8 cellular contexts compared by ENCODE assay signal in the genomic region with DNA sequence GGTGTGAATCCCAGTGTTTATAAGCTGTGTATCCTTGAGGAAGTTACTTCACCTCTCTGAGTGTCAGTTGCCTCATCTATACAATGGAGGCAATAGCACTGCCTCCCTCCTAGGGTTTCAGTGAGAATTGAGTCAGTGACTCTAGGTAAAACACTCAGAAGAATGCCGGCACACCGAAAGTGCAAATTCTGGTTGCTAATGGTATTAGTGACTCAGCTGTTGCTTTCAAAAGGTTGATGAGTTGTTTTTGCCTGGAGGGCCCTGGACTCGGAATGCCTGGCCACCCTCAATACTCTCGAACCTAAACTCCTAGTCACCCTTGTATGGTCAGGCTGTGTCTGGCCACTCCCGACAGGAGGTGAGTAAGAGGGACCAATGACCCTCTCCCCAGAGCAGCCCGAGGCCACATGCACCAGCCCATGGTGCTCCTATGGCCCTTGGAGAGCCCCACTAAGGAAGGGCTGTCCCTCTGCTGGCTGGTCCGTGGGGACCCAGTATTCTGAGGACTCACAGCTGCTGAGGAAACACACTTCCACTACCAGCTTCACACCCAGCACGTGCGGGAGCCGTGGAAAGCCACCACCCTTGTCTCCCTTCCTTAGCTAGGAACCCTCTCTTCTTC.
DNase-seq lines count a peak whose midpoint lies in the region; ATAC-seq and TF ChIP-seq lines count a peak whose summit lies in the region.
"Had no signal": no experiment of that assay in that cellular context is flagged by ENCODE, and none has a peak within 500 bp of the region (broad histone marks: within the 10 kb centered on the region; RNA-seq: fewer than 3 reads in every experiment).

No MANE protein-coding gene starts in this region.

- 0 out of 2 replicates have a peak, but pooled peaks cover 4% of the 10 kb centered on the region for H3K27me3 Mint-ChIP-seq in WTC11 (ENCODE audit: low read depth)

- TF ChIP-seq CTCF in astrocyte of the cerebellum (IDR thresholded peaks at IDR 0.05; ENCODE audit: low read depth, low read length, missing control alignments) (no peak), osteoblast (IDR thresholded peaks at IDR 0.05; ENCODE audit: extremely low read depth, low read depth, low read length) (no peak), WTC11 (IDR thresholded peaks at IDR 0.05) (no peak)

- H3K4me1 ChIP-seq in osteoblast (ENCODE audit: insufficient read depth, low read length), result peaks cover 22% of the 10 kb centered on the region

- H3K4me2 ChIP-seq in osteoblast (ENCODE audit: insufficient read depth, low read length), result no peak overlapping the region

- no peak overlapping the region for H3K4me3 ChIP-seq in astrocyte of the cerebellum (ENCODE audit: low read depth, low read length)
- H3K4me3 ChIP-seq in osteoblast (ENCODE audit: insufficient read depth, low read length), result no peak overlapping the region

- H4K20me1 ChIP-seq in osteoblast (ENCODE audit: insufficient read depth, low read length), result no peaks in the 10 kb centered on the region

- CTCF ChIA-PET in WTC11 (lab: Charles Lee), result interaction anchor here (0.7 to 1.9 kb wide), 2 partner anchors 38 to 45 kb away, joined by 3 to 15 read pairs; no protein-coding TSS in a partner anchor

- H3K79me2 ChIP-seq in osteoblast (ENCODE audit: insufficient read depth, low read length), result no peaks in the 10 kb centered on the region

- H3K9me3 Mint-ChIP-seq in WTC11, result no peaks in the 10 kb centered on the region
- H3K9me3 Mint-ChIP-seq: central memory CD8-positive, alpha-beta T cell had no signal

- H3K36me3 Mint-ChIP-seq in WTC11, result no peaks in the 10 kb centered on the region

- DNase-seq in astrocyte of the cerebellum (ENCODE audit: low read depth) (peak; percentile 70), osteoblast (ENCODE audit: insufficient read length, low spot score, missing footprints) (no peak), KG1 (lab: John Stamatoyannopoulos, UW) (no peak), WTC11 (ENCODE audit: low spot score) (no peak)

- peak overlapping the region; percentile 61 for H3K27ac ChIP-seq in osteoblast (ENCODE audit: low read depth, low read length)

- H2AFZ ChIP-seq in osteoblast (ENCODE audit: low read length), result peak overlapping the region; percentile 63

- H3K27ac Mint-ChIP-seq in WTC11, result no peak overlapping the region

- POLR2A ChIA-PET in WTC11 (lab: Charles Lee), result no interaction called here

- ATAC-seq in GM18868 (IDR thresholded peaks at IDR 0.05; ENCODE audit: unreplicated experiment) (peak; percentile 47), HG02884 (IDR thresholded peaks at IDR 0.05; ENCODE audit: unreplicated experiment) (peak; percentile 61), WTC11 (no peak), GM18505 (IDR thresholded peaks at IDR 0.05; ENCODE audit: unreplicated experiment) (no peak)

- no peaks in the 10 kb centered on the region for H3K27me3 ChIP-seq in osteoblast (ENCODE audit: insufficient read depth, low read length)

- H3K4me1 Mint-ChIP-seq in WTC11, result peaks cover 50% of the 10 kb centered on the region
- H3K4me1 Mint-ChIP-seq: central memory CD8-positive, alpha-beta T cell had no signal

- no peak for TF ChIP-seq POLR2A in GM18505 (IDR thresholded peaks at IDR 0.05; ENCODE audit: borderline replicate concordance, extremely low read depth, insufficient read depth, insufficient read length)

- H3K9me3 ChIP-seq in osteoblast (ENCODE audit: low read depth, low read length), result no peaks in the 10 kb centered on the region

- H3K4me3 Mint-ChIP-seq in WTC11, result no peak overlapping the region
- H3K4me3 Mint-ChIP-seq: central memory CD8-positive, alpha-beta T cell had no signal

- in situ Hi-C loops in astrocyte of the cerebellum (cut with HindIII; ENCODE audit: low sequenced_read_pairs), result no loop called here

- no peaks in the 10 kb centered on the region for H3K36me3 ChIP-seq in osteoblast (ENCODE audit: insufficient read depth, low read length)

TF ChIP-seq in WTC11, 78 proteins besides CTCF, POLR2A, EP300 and RAD21:
- TF ChIP-seq, protein P1, sequence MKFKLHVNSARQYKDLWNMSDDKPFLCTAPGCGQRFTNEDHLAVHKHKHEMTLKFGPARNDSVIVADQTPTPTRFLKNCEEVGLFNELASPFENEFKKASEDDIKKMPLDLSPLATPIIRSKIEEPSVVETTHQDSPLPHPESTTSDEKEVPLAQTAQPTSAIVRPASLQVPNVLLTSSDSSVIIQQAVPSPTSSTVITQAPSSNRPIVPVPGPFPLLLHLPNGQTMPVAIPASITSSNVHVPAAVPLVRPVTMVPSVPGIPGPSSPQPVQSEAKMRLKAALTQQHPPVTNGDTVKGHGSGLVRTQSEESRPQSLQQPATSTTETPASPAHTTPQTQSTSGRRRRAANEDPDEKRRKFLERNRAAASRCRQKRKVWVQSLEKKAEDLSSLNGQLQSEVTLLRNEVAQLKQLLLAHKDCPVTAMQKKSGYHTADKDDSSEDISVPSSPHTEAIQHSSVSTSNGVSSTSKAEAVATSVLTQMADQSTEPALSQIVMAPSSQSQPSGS (CRISPR knock-in tag; IDR thresholded peaks at IDR 0.05; ENCODE audit: borderline replicate concordance, low read depth), result no peak
- no peak for TF ChIP-seq NFATC4 (CRISPR knock-in tag; IDR thresholded peaks at IDR 0.05)
- TF ChIP-seq, protein P2, sequence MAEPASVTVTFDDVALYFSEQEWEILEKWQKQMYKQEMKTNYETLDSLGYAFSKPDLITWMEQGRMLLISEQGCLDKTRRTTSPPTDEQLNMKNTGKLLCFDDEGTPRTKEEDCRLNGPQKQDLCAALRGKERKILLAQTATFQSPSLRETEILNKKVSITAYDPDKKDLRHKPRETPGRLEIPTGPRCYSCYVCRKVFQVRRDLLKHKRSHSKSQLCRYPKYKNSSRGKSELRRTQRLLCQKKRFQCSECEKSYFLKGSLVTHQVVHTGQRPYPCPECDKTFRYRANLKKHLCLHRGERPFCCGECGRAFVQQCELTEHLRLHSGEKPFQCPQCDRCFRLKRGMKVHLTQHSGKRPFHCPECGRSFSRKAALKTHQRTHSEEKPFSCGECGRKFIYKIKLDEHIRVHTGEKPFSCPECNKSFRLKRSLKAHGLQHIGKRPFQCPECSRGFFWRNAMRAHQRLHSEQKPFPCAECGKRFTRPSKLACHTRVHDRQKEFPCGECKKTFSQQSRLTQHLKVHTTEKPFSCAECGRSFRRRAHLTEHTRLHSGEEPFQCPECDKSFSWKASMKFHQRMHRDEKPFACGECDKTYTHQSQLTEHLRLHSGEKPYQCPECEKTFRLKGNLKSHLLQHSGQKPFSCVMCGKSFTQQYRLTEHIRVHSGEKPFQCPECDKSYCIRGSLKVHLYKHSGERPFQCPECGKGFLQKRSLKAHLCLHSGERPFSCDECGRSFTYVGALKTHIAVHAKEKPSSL (CRISPR knock-in tag; conservative IDR thresholded peaks at IDR 0.05), result no peak
- TF ChIP-seq, protein P3, sequence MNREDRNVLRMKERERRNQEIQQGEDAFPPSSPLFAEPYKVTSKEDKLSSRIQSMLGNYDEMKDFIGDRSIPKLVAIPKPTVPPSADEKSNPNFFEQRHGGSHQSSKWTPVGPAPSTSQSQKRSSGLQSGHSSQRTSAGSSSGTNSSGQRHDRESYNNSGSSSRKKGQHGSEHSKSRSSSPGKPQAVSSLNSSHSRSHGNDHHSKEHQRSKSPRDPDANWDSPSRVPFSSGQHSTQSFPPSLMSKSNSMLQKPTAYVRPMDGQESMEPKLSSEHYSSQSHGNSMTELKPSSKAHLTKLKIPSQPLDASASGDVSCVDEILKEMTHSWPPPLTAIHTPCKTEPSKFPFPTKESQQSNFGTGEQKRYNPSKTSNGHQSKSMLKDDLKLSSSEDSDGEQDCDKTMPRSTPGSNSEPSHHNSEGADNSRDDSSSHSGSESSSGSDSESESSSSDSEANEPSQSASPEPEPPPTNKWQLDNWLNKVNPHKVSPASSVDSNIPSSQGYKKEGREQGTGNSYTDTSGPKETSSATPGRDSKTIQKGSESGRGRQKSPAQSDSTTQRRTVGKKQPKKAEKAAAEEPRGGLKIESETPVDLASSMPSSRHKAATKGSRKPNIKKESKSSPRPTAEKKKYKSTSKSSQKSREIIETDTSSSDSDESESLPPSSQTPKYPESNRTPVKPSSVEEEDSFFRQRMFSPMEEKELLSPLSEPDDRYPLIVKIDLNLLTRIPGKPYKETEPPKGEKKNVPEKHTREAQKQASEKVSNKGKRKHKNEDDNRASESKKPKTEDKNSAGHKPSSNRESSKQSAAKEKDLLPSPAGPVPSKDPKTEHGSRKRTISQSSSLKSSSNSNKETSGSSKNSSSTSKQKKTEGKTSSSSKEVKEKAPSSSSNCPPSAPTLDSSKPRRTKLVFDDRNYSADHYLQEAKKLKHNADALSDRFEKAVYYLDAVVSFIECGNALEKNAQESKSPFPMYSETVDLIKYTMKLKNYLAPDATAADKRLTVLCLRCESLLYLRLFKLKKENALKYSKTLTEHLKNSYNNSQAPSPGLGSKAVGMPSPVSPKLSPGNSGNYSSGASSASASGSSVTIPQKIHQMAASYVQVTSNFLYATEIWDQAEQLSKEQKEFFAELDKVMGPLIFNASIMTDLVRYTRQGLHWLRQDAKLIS (CRISPR knock-in tag; IDR thresholded peaks at IDR 0.05; ENCODE audit: borderline replicate concordance), result no peak
- no peak for TF ChIP-seq GTF2I (CRISPR knock-in tag; conservative IDR thresholded peaks at IDR 0.05)
- TF ChIP-seq CBFB (CRISPR knock-in tag; IDR thresholded peaks at IDR 0.05; ENCODE audit: low read depth), result no peak
- TF ChIP-seq ZNF423 (CRISPR knock-in tag; IDR thresholded peaks at IDR 0.05), result no peak
- TF ChIP-seq ZNF416 (CRISPR knock-in tag; IDR thresholded peaks at IDR 0.05), result no peak
- TF ChIP-seq NFE2L1 (CRISPR knock-in tag; IDR thresholded peaks at IDR 0.05), result no peak
- no peak for TF ChIP-seq SMAD3 (CRISPR knock-in tag; IDR thresholded peaks at IDR 0.05; ENCODE audit: borderline replicate concordance)
- TF ChIP-seq, protein P4, sequence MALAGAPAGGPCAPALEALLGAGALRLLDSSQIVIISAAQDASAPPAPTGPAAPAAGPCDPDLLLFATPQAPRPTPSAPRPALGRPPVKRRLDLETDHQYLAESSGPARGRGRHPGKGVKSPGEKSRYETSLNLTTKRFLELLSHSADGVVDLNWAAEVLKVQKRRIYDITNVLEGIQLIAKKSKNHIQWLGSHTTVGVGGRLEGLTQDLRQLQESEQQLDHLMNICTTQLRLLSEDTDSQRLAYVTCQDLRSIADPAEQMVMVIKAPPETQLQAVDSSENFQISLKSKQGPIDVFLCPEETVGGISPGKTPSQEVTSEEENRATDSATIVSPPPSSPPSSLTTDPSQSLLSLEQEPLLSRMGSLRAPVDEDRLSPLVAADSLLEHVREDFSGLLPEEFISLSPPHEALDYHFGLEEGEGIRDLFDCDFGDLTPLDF (CRISPR knock-in tag; IDR thresholded peaks at IDR 0.05), result no peak
- no peak for TF ChIP-seq RORB (CRISPR knock-in tag; IDR thresholded peaks at IDR 0.05)
- no peak for TF ChIP-seq ZNF219 (CRISPR knock-in tag; IDR thresholded peaks at IDR 0.05; ENCODE audit: borderline replicate concordance)
- no peak for TF ChIP-seq SOX15 (CRISPR knock-in tag; IDR thresholded peaks at IDR 0.05)
- no peak for TF ChIP-seq NR2C2 (CRISPR knock-in tag; IDR thresholded peaks at IDR 0.05)
TF ChIP-seq in WTC11: peak in this region for 0.

Comparison
In these comparisons a context has a peak if more than half of its experiments do, and no peak if none do; other contexts are left out.
1. ATAC-seq: peak in GM18868 (single experiment) and HG02884 (single experiment); none in WTC11 (single experiment) and GM18505 (single experiment).